In genomic region chr9:27451207-27451792, GRCh38 we compare ENCODE assay signal across 21 cellular contexts.
A peak's percentile ranks its signal among the peaks of the same experiment; 100 is the strongest.
DNase-seq lines count a peak whose midpoint lies in the region; ATAC-seq, FAIRE-seq and TF ChIP-seq lines count a peak whose summit lies in the region.
"Had no signal": no experiment of that assay in that cellular context is flagged by ENCODE, and none has a peak within 500 bp of the region (broad histone marks: within the 10 kb centered on the region; RNA-seq: fewer than 3 reads in every experiment).

No MANE protein-coding gene starts in this region.

- H3K27ac ChIP-seq in GM12878 (ENCODE audit: control insufficient read depth, insufficient read depth), result no peak overlapping the region
- H3K27ac ChIP-seq: body of pancreas, psoas muscle had no signal

- no peaks in the 10 kb centered on the region for H3K9me3 Mint-ChIP-seq in nephron
- H3K9me3 Mint-ChIP-seq: activated naive CD8-positive, alpha-beta T cell treated with anti-CD3 and anti-CD28 coated beads for 36 hours; CD4-positive, CD25-positive, alpha-beta regulatory T cell had no signal

- H4K20me1 ChIP-seq in GM12878 (ENCODE audit: control insufficient read depth, insufficient read depth), result no peaks in the 10 kb centered on the region

- FAIRE-seq in GM12878 (lab: Jason Lieb, UNC), result peak; percentile 44
- FAIRE-seq: colon, H54, kidney had no signal

- intact Hi-C loops in GM12878 (cut with micrococcal nuclease; ENCODE audit: unreplicated experiment), result no loop called here

- H3K36me3 ChIP-seq in GM12878 (ENCODE audit: control insufficient read depth in 2 of 2, insufficient read depth in 2 of 2, low read length in 1 of 2), result no peaks in the 10 kb centered on the region

- H3K27me3 ChIP-seq in GM12878 (replicated peaks in 1 of 2; ENCODE audit: control insufficient read depth in 2 of 2, insufficient read depth in 2 of 2, low read length in 1 of 2), result no peaks in the 10 kb centered on the region
- H3K27me3 ChIP-seq: body of pancreas had no signal

- no peak for DNase-seq in GM12878 (ENCODE audit: low read depth, low spot score)
- no peak for DNase-seq in omental fat pad (ENCODE audit: low spot score)
- DNase-seq in SK-N-DZ (ENCODE audit: low spot score), result no peak
- DNase-seq in AML-193 (lab: John Stamatoyannopoulos, UW), result no peak
- DNase-seq: ACHN; activated CD4-positive, CD25-positive, alpha-beta regulatory T cell treated with anti-CD3 and anti-CD28 coated beads, Interleukin-2, amount 50 U/mL, for 72 hours; activated naive CD8-positive, alpha-beta T cell treated with anti-CD3 and anti-CD28 coated beads for 36 hours; body of pancreas; CD4-positive, CD25-positive, alpha-beta regulatory T cell; foreskin melanocyte; kidney; NCI-H146; psoas muscle; stimulated activated CD4-positive, alpha-beta T cell treated with anti-CD3 and anti-CD28 coated beads, Interleukin-4, amount 100 ng/mL, for 1 hour; T-helper 9 cell had no signal

- in situ Hi-C loops in GM12878 (cut with MboI), result no loop called here

- peaks cover 3% of the 10 kb centered on the region; the same call in 2 of the 3 replicates for H3K9me3 ChIP-seq in GM12878 (replicated peaks; ENCODE audit: control insufficient read depth, insufficient read depth, low read length)
- H3K9me3 ChIP-seq: body of pancreas, psoas muscle had no signal

- no peaks in the 10 kb centered on the region for H3K4me1 ChIP-seq in GM12878 (ENCODE audit: control insufficient read depth, insufficient read depth, low read length)
- H3K4me1 ChIP-seq: body of pancreas had no signal

- 68% methylated on average over 3 of the region's 3 CpGs for WGBS in GM12878 (ENCODE audit: insufficient coverage, insufficient replicate concordance, low lambda C conversion rate, missing lambda C conversion rate)

- BruUV-seq in GM12878 (replicated peaks; lab: Mats Ljungman, UMichigan), result no TSS peak

- H2AFZ ChIP-seq in GM12878 (ENCODE audit: control insufficient read depth, low read depth, low read length), result no peak overlapping the region

- TF ChIP-seq CTCF in GM12878 (IDR thresholded peaks at IDR 0.05 in 2 of 3, conservative IDR thresholded peaks at IDR 0.05 in 1 of 3; ENCODE audit: control insufficient read depth in 2 of 3, extremely low read depth in 1 of 3, insufficient read depth in 1 of 3, low read depth in 3 of 3, low read length in 3 of 3) (no peak), nephron (IDR thresholded peaks at IDR 0.05; ENCODE audit: unreplicated experiment in 3 of 3) (no peak), omental fat pad (IDR thresholded peaks at IDR 0.05) (no peak)

- H3K27ac Mint-ChIP-seq in nephron, result peak overlapping the region; percentile 63 to 82 (median 67)
- H3K27ac Mint-ChIP-seq: activated naive CD8-positive, alpha-beta T cell treated with anti-CD3 and anti-CD28 coated beads for 36 hours; CD4-positive, CD25-positive, alpha-beta regulatory T cell had no signal

- H3K36me3 Mint-ChIP-seq in nephron (ENCODE audit: low read depth), result peaks cover 44% of the 10 kb centered on the region

- RAD21 ChIA-PET in GM12878 (lab: Charles Lee; ENCODE audit: unreplicated experiment), result interaction anchor here (0.9 to 1.3 kb wide), 2 partner anchors 9 to 37 kb away, joined by 3 to 4 read pairs; no protein-coding TSS in a partner anchor

- H3K4me3 ChIP-seq in GM12878, result no peak overlapping the region
- H3K4me3 ChIP-seq: body of pancreas, psoas muscle had no signal

- peak overlapping the region in 1 of 3 experiments; percentile 12 for H3K4me3 Mint-ChIP-seq in nephron
- H3K4me3 Mint-ChIP-seq: activated naive CD8-positive, alpha-beta T cell treated with anti-CD3 and anti-CD28 coated beads for 36 hours; CD4-positive, CD25-positive, alpha-beta regulatory T cell had no signal

- no peak for TF ChIP-seq EP300 in GM12878 (IDR thresholded peaks at IDR 0.05; ENCODE audit: borderline replicate concordance in 1 of 2, control insufficient read depth in 1 of 2, low read depth in 2 of 2, low read length in 2 of 2)

- CTCF ChIA-PET in GM12878 (lab: Yijun Ruan, JAX), result interaction anchor here (0.5 to 2.4 kb wide), 4 partner anchors 10 to 231 kb away, joined by 3 to 7 read pairs (median 3); no protein-coding TSS in a partner anchor

- POLR2A ChIA-PET in GM12878 (lab: Charles Lee), result interaction anchor here (0.7 to 1.8 kb wide), 2 partner anchors 38 to 63 kb away, joined by 3 to 4 read pairs; no protein-coding TSS in a partner anchor

- no peaks in the 10 kb centered on the region for H3K79me2 ChIP-seq in GM12878 (ENCODE audit: control insufficient read depth, insufficient read depth, low read length)

- TF ChIP-seq POLR2A in GM12878 (IDR thresholded peaks at IDR 0.05; ENCODE audit: low read depth, low read length), result no peak

- SMC1A ChIA-PET in GM12878 (lab: Charles Lee; ENCODE audit: uncharacterized antibody, unreplicated experiment), result interaction anchor here (0.6 to 4.1 kb wide), 6 partner anchors 10 to 107 kb away, joined by 3 to 19 read pairs (median 4); no protein-coding TSS in a partner anchor

- ATAC-seq in GM18498 (IDR thresholded peaks at IDR 0.05; ENCODE audit: unreplicated experiment) (peak; percentile 66), HG02870 (IDR thresholded peaks at IDR 0.05; ENCODE audit: unreplicated experiment) (peak; percentile 71), GM12878 (peak; percentile 42), GM21737 (IDR thresholded peaks at IDR 0.05; ENCODE audit: unreplicated experiment) (no peak), omental fat pad (ENCODE audit: low FRiP score) (no peak)
- ATAC-seq: body of pancreas, psoas muscle had no signal

- H3K27me3 Mint-ChIP-seq in nephron (ENCODE audit: low read depth), result peaks cover 4% of the 10 kb centered on the region
- H3K27me3 Mint-ChIP-seq: activated naive CD8-positive, alpha-beta T cell treated with anti-CD3 and anti-CD28 coated beads for 36 hours; CD4-positive, CD25-positive, alpha-beta regulatory T cell had no signal

- H3K4me2 ChIP-seq in GM12878 (ENCODE audit: control insufficient read depth, insufficient read depth), result no peak overlapping the region

- H3K4me1 Mint-ChIP-seq in nephron, result peaks cover 44% of the 10 kb centered on the region
- H3K4me1 Mint-ChIP-seq: CD4-positive, CD25-positive, alpha-beta regulatory T cell had no signal

- no peak overlapping the region for H3K9ac ChIP-seq in GM12878 (ENCODE audit: control insufficient read depth, insufficient read depth, low read length)

- TF ChIP-seq RAD21 in GM12878 (IDR thresholded peaks at IDR 0.05; ENCODE audit: insufficient read depth, low read depth, low read length), result no peak

TF ChIP-seq in GM12878, 131 proteins besides CTCF, POLR2A, EP300 and RAD21:
- TF ChIP-seq NRF1 (conservative IDR thresholded peaks at IDR 0.05; ENCODE audit: low read depth, low read length) (no peak), MEF2A (IDR thresholded peaks at IDR 0.05; ENCODE audit: insufficient read depth, low read depth, low read length) (peak; percentile 15; the same call in 1 of the 2 replicates), PKNOX1 (IDR thresholded peaks at IDR 0.05) (no peak), MTA3 (IDR thresholded peaks at IDR 0.05; ENCODE audit: borderline replicate concordance, low read length) (no peak), RELB (IDR thresholded peaks at IDR 0.05; ENCODE audit: low read depth) (no peak), TBL1XR1 (IDR thresholded peaks at IDR 0.05; ENCODE audit: low read depth, low read length) (no peak), JUNB (IDR thresholded peaks at IDR 0.05) (0 out of 2 replicates have a peak, but pooled peaks have one; percentile 2), HDAC6 (IDR thresholded peaks at IDR 0.05; ENCODE audit: unreplicated experiment) (no peak), SP1 (IDR thresholded peaks at IDR 0.05; ENCODE audit: low read depth, low read length) (no peak), TAF1 (IDR thresholded peaks at IDR 0.05; ENCODE audit: borderline replicate concordance, low read depth, low read length) (no peak), GATAD2B (conservative IDR thresholded peaks at IDR 0.05; ENCODE audit: low read depth) (no peak), CEBPB (IDR thresholded peaks at IDR 0.05; ENCODE audit: borderline replicate concordance in 1 of 2, low read depth in 2 of 2, low read length in 2 of 2) (no peak)

Comparison
In these comparisons a context has a peak if more than half of its experiments do, and no peak if none do; other contexts are left out.
1. ATAC-seq: peak in GM18498 (single experiment), HG02870 (single experiment) and GM12878 (single experiment); none in GM21737 (single experiment) and omental fat pad (single experiment).